8 cellular contexts compared by ENCODE assay signal in genomic region chr14:21267886-21268611, GRCh38. TPM values are rescaled to one million over a fixed set of nuclear protein-coding genes. Genes with fewer than 3 reads are reported as not detected.
DNase-seq lines count a peak whose midpoint lies in the region; ATAC-seq and TF ChIP-seq lines count a peak whose summit lies in the region.

No MANE protein-coding gene starts in this region.

- peak overlapping the region; percentile 100 for H3K27ac Mint-ChIP-seq in activated CD8-positive, alpha-beta T cell treated with anti-CD3 and anti-CD28 coated beads for 36 hours
- peak overlapping the region; percentile 99 for H3K27ac Mint-ChIP-seq in stimulated activated memory B cell treated with anti-CD40 and anti-IgM and Interleukin-4, amounts not matched to agents 10 μg/mL and 1 μg/mL and 100 μg/mL, for 72 hours

- H3K27me3 Mint-ChIP-seq in activated CD8-positive, alpha-beta T cell treated with anti-CD3 and anti-CD28 coated beads for 36 hours: no peaks in the 10 kb centered on the region
- no peaks in the 10 kb centered on the region for H3K27me3 Mint-ChIP-seq in stimulated activated memory B cell treated with anti-CD40 and anti-IgM and Interleukin-4, amounts not matched to agents 10 μg/mL and 1 μg/mL and 100 μg/mL, for 72 hours

- peak overlapping the region; percentile 99 for H3K9ac ChIP-seq in iPS-18a (ENCODE audit: low read length)

- peak overlapping the region; percentile 96 for H3K27ac ChIP-seq in iPS-18a (ENCODE audit: low read length)

- ATAC-seq in activated CD8-positive, alpha-beta T cell treated with anti-CD3 and anti-CD28 coated beads for 36 hours: no peak
- no peak for ATAC-seq in stimulated activated memory B cell treated with anti-CD40 and anti-IgM and Interleukin-4, amounts not matched to agents 10 μg/mL and 1 μg/mL and 100 μg/mL, for 72 hours

- H3K9me3 Mint-ChIP-seq in activated CD8-positive, alpha-beta T cell treated with anti-CD3 and anti-CD28 coated beads for 36 hours: no peaks in the 10 kb centered on the region
- H3K9me3 Mint-ChIP-seq in stimulated activated memory B cell treated with anti-CD40 and anti-IgM and Interleukin-4, amounts not matched to agents 10 μg/mL and 1 μg/mL and 100 μg/mL, for 72 hours: no peaks in the 10 kb centered on the region

- H3K4me1 ChIP-seq in iPS-18a (ENCODE audit: control insufficient read depth, low read depth, low read length): peaks cover 25% of the 10 kb centered on the region

- no peaks in the 10 kb centered on the region for H3K9me3 ChIP-seq in iPS-18a (ENCODE audit: control insufficient read depth, low read depth, low read length)

- no peak for TF ChIP-seq CTCF in activated CD8-positive, alpha-beta T cell treated with anti-CD3 and anti-CD28 coated beads for 36 hours (IDR thresholded peaks at IDR 0.05)

- no peaks in the 10 kb centered on the region for H3K27me3 ChIP-seq in iPS-18a (ENCODE audit: control insufficient read depth, insufficient read depth, low read length)

- POLR2A ChIA-PET in activated CD8-positive, alpha-beta T cell treated with anti-CD3 and anti-CD28 coated beads for 36 hours (lab: Charles Lee): interaction anchor here (0.6 to 6.4 kb wide), 11 partner anchors 9 to 243 kb away, joined by 3 to 102 read pairs (median 6); partner anchors contain the start of genes METTL3 and SUPT16H

- peaks cover 61% of the 10 kb centered on the region for H3K36me3 Mint-ChIP-seq in activated CD8-positive, alpha-beta T cell treated with anti-CD3 and anti-CD28 coated beads for 36 hours (ENCODE audit: low read depth)
- H3K36me3 Mint-ChIP-seq in stimulated activated memory B cell treated with anti-CD40 and anti-IgM and Interleukin-4, amounts not matched to agents 10 μg/mL and 1 μg/mL and 100 μg/mL, for 72 hours: peaks cover 53% of the 10 kb centered on the region

- H3K36me3 ChIP-seq in iPS-18a (ENCODE audit: control insufficient read depth, low read depth, low read length): peaks cover 55% of the 10 kb centered on the region

- H3K4me3 Mint-ChIP-seq in activated CD8-positive, alpha-beta T cell treated with anti-CD3 and anti-CD28 coated beads for 36 hours: peak overlapping the region; percentile 94
- peak overlapping the region; percentile 99 for H3K4me3 Mint-ChIP-seq in stimulated activated memory B cell treated with anti-CD40 and anti-IgM and Interleukin-4, amounts not matched to agents 10 μg/mL and 1 μg/mL and 100 μg/mL, for 72 hours

- H3K4me3 ChIP-seq in iPS-18a (ENCODE audit: low read length): peak overlapping the region; percentile 98

- peaks cover 38% of the 10 kb centered on the region for H3K4me1 Mint-ChIP-seq in activated CD8-positive, alpha-beta T cell treated with anti-CD3 and anti-CD28 coated beads for 36 hours (ENCODE audit: low read depth)
- H3K4me1 Mint-ChIP-seq in stimulated activated memory B cell treated with anti-CD40 and anti-IgM and Interleukin-4, amounts not matched to agents 10 μg/mL and 1 μg/mL and 100 μg/mL, for 72 hours: peaks cover 53% of the 10 kb centered on the region

- CTCF ChIA-PET in activated CD8-positive, alpha-beta T cell treated with anti-CD3 and anti-CD28 coated beads for 36 hours (lab: Charles Lee): no interaction called here

- intact Hi-C loops in activated CD8-positive, alpha-beta T cell treated with anti-CD3 and anti-CD28 coated beads for 36 hours (cut with micrococcal nuclease): loop anchor here (2.0 to 10.0 kb wide), 3 partner anchors 39 to 1277 kb away; partner anchors contain the start of gene SUPT16H

- DNase-seq in NCI-H748 (lab: John Stamatoyannopoulos, UW; ENCODE audit: unreplicated experiment) (peak; percentile 25), NCI-H748 treated with DMSO at 0.1 percent for 48 hours (lab: John Stamatoyannopoulos, UW) (no peak), GM03348 (ENCODE audit: low spot score) (no peak), COLO829 (ENCODE audit: low spot score) (no peak)
- no peak for DNase-seq in activated CD8-positive, alpha-beta T cell treated with anti-CD3 and anti-CD28 coated beads for 36 hours
- DNase-seq in stimulated activated CD4-positive, alpha-beta T cell treated with anti-CD3 and anti-CD28 coated beads, Interleukin-2, amount 100 ng/mL, for 24 hours: no peak

RNA-seq across cellular contexts. Expression of gene HNRNPC, which starts 1.2 kb away (rescaled TPM):
- total RNA-seq in activated CD8-positive, alpha-beta T cell treated with anti-CD3 and anti-CD28 coated beads for 36 hours: 1,000 to 10,000 TPM; 1,078 to 1,115 TPM

RNA-seq across cellular contexts. Expression of gene RPGRIP1, which starts 11.8 kb away (rescaled TPM):
- total RNA-seq in activated CD8-positive, alpha-beta T cell treated with anti-CD3 and anti-CD28 coated beads for 36 hours: not detected
